Comparison of ENCODE assay signal across 22 cellular contexts in genomic region chr17:71793550-71793949, GRCh38.
DNase-seq lines count a peak whose midpoint lies in the region; FAIRE-seq and TF ChIP-seq lines count a peak whose summit lies in the region.
"Had no signal": no experiment of that assay in that cellular context is flagged by ENCODE, and none has a peak within 500 bp of the region (broad histone marks: within the 10 kb centered on the region; RNA-seq: fewer than 3 reads in every experiment).

No MANE protein-coding gene starts in this region.

- H3K4me3 ChIP-seq in GM23248: no peak overlapping the region
- H3K4me3 ChIP-seq in skeletal muscle satellite cell (ENCODE audit: low read length): no peak overlapping the region
- no peak overlapping the region for H3K4me3 ChIP-seq in right atrium auricular region
- H3K4me3 ChIP-seq in ascending aorta: no peak overlapping the region
- H3K4me3 ChIP-seq: GM23338 had no signal

- no peak overlapping the region for H3K4me2 ChIP-seq in GM23248 (ENCODE audit: unreplicated experiment)
- H3K4me2 ChIP-seq in skeletal muscle satellite cell (ENCODE audit: low read length): peak overlapping the region; percentile 9
- H3K4me2 ChIP-seq: GM23338 had no signal

- H3K27me3 ChIP-seq in GM23248 (replicated peaks; ENCODE audit: insufficient read depth) (no peaks in the 10 kb centered on the region), skeletal muscle satellite cell (ENCODE audit: control insufficient read depth, insufficient read depth, low read length) (no peaks in the 10 kb centered on the region), right atrium auricular region (no peaks in the 10 kb centered on the region), ascending aorta (no peaks in the 10 kb centered on the region)

- no peaks in the 10 kb centered on the region for H4K20me1 ChIP-seq in GM23248 (ENCODE audit: insufficient read depth)

- H3K27ac ChIP-seq in GM23248: no peak overlapping the region
- peak overlapping the region; percentile 55 for H3K27ac ChIP-seq in epithelial cell of prostate
- no peak overlapping the region for H3K27ac ChIP-seq in right atrium auricular region
- H3K27ac ChIP-seq in ascending aorta: no peak overlapping the region

- H3K9me2 ChIP-seq in GM23248 (ENCODE audit: insufficient read depth): no peaks in the 10 kb centered on the region

- TF ChIP-seq POLR2A in GM12892 (IDR thresholded peaks at IDR 0.05; ENCODE audit: low read depth, low read length): no peak

- H2AFZ ChIP-seq in GM23248: no peak overlapping the region

- TF ChIP-seq CTCF in right atrium auricular region (IDR thresholded peaks at IDR 0.05): no peak
- no peak for TF ChIP-seq CTCF in ascending aorta (IDR thresholded peaks at IDR 0.05)

- H3K36me3 ChIP-seq in GM23248 (ENCODE audit: low read depth) (no peaks in the 10 kb centered on the region), skeletal muscle satellite cell (ENCODE audit: insufficient read depth, low read length) (no peaks in the 10 kb centered on the region), right atrium auricular region (no peaks in the 10 kb centered on the region), ascending aorta (no peaks in the 10 kb centered on the region)

- peaks cover 13% of the 10 kb centered on the region for H3F3A ChIP-seq in GM23248 (ENCODE audit: insufficient read depth)

- intact Hi-C loops in ascending aorta (cut with DNase I): no loop called here

- H3K9ac ChIP-seq in GM23248 (no peak overlapping the region), skeletal muscle satellite cell (ENCODE audit: low read depth, low read length) (no peak overlapping the region)

- H3K4me1 ChIP-seq in GM23248 (ENCODE audit: insufficient read depth) (peaks cover 22% of the 10 kb centered on the region), skeletal muscle satellite cell (ENCODE audit: control insufficient read depth, insufficient read depth, low read length) (peaks cover 23% of the 10 kb centered on the region), right atrium auricular region (no peaks in the 10 kb centered on the region), ascending aorta (no peaks in the 10 kb centered on the region)

- no peak for FAIRE-seq in GM12892 (lab: Jason Lieb, UNC)
- FAIRE-seq: D721Med, G401.6, GM19239 had no signal

- 92 to 100% methylated on average over 2 of the region's 2 CpGs for WGBS in GM23248 (ENCODE audit: low coverage in 1 of 2, low lambda C conversion rate in 2 of 2, missing lambda C conversion rate in 2 of 2), 2 experiments

- peak; percentile 23 for DNase-seq in GM23248
- peak; percentile 35 for DNase-seq in astrocyte of the hippocampus (ENCODE audit: low read depth, low spot score)
- no peak for DNase-seq in epithelial cell of prostate (ENCODE audit: low read depth, low spot score)
- no peak for DNase-seq in right atrium auricular region (ENCODE audit: low spot score)
- no peak for DNase-seq in ascending aorta (ENCODE audit: low spot score in 2 of 2)
- no peak for DNase-seq in GM12892 (ENCODE audit: insufficient read length)
- DNase-seq: ACHN; CD8-positive, alpha-beta memory T cell; DMS79; KBM-7; NCI-H1417; NCI-H187; NCI-H2107; NCI-H510A treated with DMSO at 0.1 percent for 48 hours; NCI-H774; OCI-M1; SIG-M5 had no signal

- no peaks in the 10 kb centered on the region for H3K79me2 ChIP-seq in GM23248 (ENCODE audit: insufficient read depth)

- in situ Hi-C loops in GM23248 (cut with MboI): no loop called here

- H3K9me3 ChIP-seq in GM23248 (ENCODE audit: low read depth): no peaks in the 10 kb centered on the region
- H3K9me3 ChIP-seq in skeletal muscle satellite cell (replicated peaks; ENCODE audit: low read length): no peaks in the 10 kb centered on the region
- no peaks in the 10 kb centered on the region for H3K9me3 ChIP-seq in right atrium auricular region
- no peaks in the 10 kb centered on the region for H3K9me3 ChIP-seq in ascending aorta

Comparison
In these comparisons a context has a peak if more than half of its experiments do, and no peak if none do; other contexts are left out.
1. DNase-seq: peak in GM23248 (single experiment) and astrocyte of the hippocampus (single experiment); none in epithelial cell of prostate (single experiment), right atrium auricular region (single experiment), ascending aorta (0 of 2) and GM12892 (single experiment).